In the genomic region with DNA sequence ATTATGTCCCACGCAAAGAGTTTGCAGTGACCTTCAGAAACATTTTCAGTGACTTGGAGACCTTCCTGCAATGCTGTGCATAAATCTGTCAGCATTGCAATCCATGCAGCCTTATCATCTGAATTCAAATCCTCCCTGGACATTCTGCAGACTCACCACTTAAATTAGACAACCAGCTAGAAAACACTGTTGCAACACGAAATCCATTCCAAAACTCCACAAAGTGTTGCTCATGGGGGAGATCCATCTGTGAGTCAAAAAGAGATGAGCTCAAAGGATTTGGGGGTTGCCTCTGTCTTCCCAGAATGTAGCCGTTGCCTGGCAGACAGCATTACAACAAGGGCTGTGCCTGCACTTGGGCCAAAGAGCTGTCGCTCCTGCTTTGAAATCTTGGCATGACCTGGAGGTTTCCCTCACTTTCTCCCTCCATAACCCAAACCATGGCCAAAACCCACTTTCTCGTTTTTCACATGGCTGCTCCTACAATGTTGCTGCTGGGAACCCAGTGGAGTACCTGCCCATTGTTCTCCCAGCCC, we compare ENCODE assay signal across 17 cellular contexts.
A peak's percentile ranks its signal among the peaks of the same experiment; 100 is the strongest.
DNase-seq lines count a peak whose midpoint lies in the region.
"Had no signal": no experiment of that assay in that cellular context is flagged by ENCODE, and none has a peak within 500 bp of the region (broad histone marks: within the 10 kb centered on the region; RNA-seq: fewer than 3 reads in every experiment).

No MANE protein-coding gene starts in this region.

- DNase-seq in G401 (ENCODE audit: low spot score) (peak; percentile 68), cerebellar cortex (ENCODE audit: low spot score) (peak; percentile 61), iris pigment epithelial cell (ENCODE audit: low read depth) (peak; percentile 42), stromal cell of bone marrow (ENCODE audit: low read depth) (peak; percentile 96), H4 (ENCODE audit: low spot score) (no peak), germinal center (ENCODE audit: low spot score) (no peak), NCI-H82 treated with DMSO at 0.1 percent for 48 hours (lab: John Stamatoyannopoulos, UW; ENCODE audit: unreplicated experiment) (no peak)
- no peak for DNase-seq in central memory CD4-positive, alpha-beta T cell
- DNase-seq: activated CD4-positive, CD25-positive, alpha-beta regulatory T cell treated with anti-CD3 and anti-CD28 coated beads, Interleukin-2, amount 50 U/mL, for 72 hours; activated naive CD4-positive, alpha-beta T cell; AML-193; brain microvascular endothelial cell; NCI-H1105 treated with DMSO at 0.1 percent for 48 hours; NCI-H2171 treated with DMSO at 0.1 percent for 48 hours; small intestine; stimulated activated naive B cell treated with anti-CD40 and anti-IgM and Interleukin-4, amounts not matched to agents 10 μg/mL and 1 μg/mL and 100 μg/mL, for 72 hours; T-helper 17 cell had no signal

- in situ Hi-C loops in G401 (cut with HindIII; ENCODE audit: low sequenced_read_pairs): no loop called here

Comparison
In these comparisons a context has a peak if more than half of its experiments do, and no peak if none do; other contexts are left out.
1. DNase-seq: peak in G401 (single experiment), cerebellar cortex (single experiment), iris pigment epithelial cell (single experiment) and stromal cell of bone marrow (single experiment); none in central memory CD4-positive, alpha-beta T cell (single experiment), H4 (single experiment), germinal center (single experiment) and NCI-H82 treated with DMSO at 0.1 percent for 48 hours (single experiment).